In the genomic region with DNA sequence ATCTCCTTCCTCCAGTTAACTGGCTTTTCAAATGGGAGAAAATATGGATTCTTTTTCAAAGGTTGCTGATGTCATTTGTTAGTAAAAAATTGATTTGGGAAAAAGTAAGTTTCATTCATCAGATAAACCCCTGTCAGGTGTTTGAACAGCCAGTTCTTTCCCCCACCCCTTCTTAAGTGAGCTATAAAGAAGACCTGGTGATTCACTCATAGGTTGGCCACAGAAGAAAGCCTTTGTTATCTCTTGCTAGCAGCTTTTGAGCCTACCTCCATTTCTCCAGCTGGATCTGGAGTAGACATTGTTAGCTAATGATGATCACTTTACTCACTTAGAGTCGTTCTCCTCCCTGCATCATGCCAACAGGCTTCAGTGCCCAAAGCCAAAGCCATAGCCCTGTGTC, we compare ENCODE assay signal across 21 cellular contexts.
"Had no signal": no experiment of that assay in that cellular context is flagged by ENCODE, and none has a peak within 500 bp of the region (broad histone marks: within the 10 kb centered on the region; RNA-seq: fewer than 3 reads in every experiment).

No MANE protein-coding gene starts in this region.

- H3K27me3 ChIP-seq: gastrocnemius medialis, neural progenitor cell, right atrium auricular region, thyroid gland had no signal

- H3K9me3 ChIP-seq: gastrocnemius medialis, mucosa of descending colon, prostate gland, right atrium auricular region, thyroid gland had no signal

- H3K4me1 ChIP-seq: gastrocnemius medialis, neural progenitor cell, prostate gland, right atrium auricular region, thyroid gland had no signal

- H3K4me3 ChIP-seq: gastrocnemius medialis, mucosa of descending colon, neural progenitor cell, prostate gland, right atrium auricular region, thyroid gland had no signal

- H3K9ac ChIP-seq: neural progenitor cell had no signal

- H3K36me3 ChIP-seq: gastrocnemius medialis, prostate gland, right atrium auricular region, thyroid gland had no signal

- H3K27ac ChIP-seq: gastrocnemius medialis, neural progenitor cell, prostate gland, right atrium auricular region, thyroid gland had no signal

- DNase-seq: activated CD4-positive, alpha-beta T cell treated with anti-CD3 and anti-CD28 coated beads for 36 hours; activated CD4-positive, alpha-beta T cell treated with anti-CD3 and anti-CD28 coated beads, Interleukin-2, amount 50 U/mL, for 48 hours; activated gamma-delta T cell treated with Interleukin-2 at 50 U/mL for 16 hours; activated naive CD8-positive, alpha-beta T cell treated with anti-CD3 and anti-CD28 coated beads for 36 hours; activated T-cell treated with anti-CD3 and anti-CD28 coated beads for 4 hours; amygdala; gastrocnemius medialis; head of caudate nucleus; kidney glomerular epithelial cell; left ventricle myocardium superior; mucosa of descending colon; naive B cell; stimulated activated CD4-positive, alpha-beta T cell treated with anti-CD3 and anti-CD28 coated beads, Interleukin-12 subunit alpha, Interleukin-12 subunit beta, amount 100 ng/mL, for 4 hours; stimulated activated CD4-positive, alpha-beta T cell treated with anti-CD3 and anti-CD28 coated beads, Interleukin-1b, Interleukin-23, amount 100 ng/mL, for 48 hours; stimulated activated CD8-positive, alpha-beta memory T cell treated with anti-CD3 and anti-CD28 coated beads, Interleukin-4, amount 100 ng/mL, for 48 hours; stimulated activated naive CD4-positive, alpha-beta T cell; T-helper 1 cell; thyroid gland had no signal
